9 cellular contexts compared by ENCODE assay signal in the genomic region with DNA sequence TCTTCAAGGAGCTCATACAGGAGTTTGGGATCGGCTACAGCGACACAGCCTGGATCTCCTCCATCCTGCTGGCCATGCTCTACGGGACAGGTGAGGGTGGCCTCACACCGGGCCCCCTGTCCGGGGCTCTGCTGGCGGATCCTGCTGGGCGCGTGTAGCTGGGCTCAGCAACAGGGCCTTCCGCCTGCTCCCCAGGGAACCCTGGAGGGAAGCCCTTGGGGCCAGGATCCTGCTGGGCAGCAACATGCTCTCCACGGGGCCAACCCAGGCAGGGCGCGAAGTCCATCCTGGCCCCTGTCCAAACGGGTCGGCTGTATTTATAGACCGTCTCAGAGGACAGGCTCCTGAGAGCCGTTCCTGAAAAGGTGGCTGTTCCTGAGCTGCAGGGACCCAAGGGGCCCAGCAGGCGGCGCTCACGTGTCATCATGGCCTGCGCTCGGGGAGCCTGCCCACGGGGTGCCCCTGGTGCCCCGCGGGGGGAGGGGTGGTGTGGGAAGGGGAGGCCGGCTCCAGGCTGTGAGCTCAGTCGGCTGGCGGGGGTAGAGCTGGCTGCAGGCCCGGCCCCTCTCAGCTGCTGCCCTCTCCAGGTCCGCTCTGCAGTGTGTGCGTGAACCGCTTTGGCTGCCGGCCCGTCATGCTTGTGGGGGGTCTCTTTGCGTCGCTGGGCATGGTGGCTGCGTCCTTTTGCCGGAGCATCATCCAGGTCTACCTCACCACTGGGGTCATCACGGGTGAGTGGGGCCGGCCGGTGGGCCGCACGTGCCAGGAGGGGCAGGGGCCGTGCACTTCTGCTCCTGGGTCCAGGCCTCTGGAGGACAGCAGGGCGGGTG. TPM values are rescaled to one million over a fixed set of nuclear protein-coding genes. Genes with fewer than 3 reads are reported as not detected.
DNase-seq lines count a peak whose midpoint lies in the region; FAIRE-seq and TF ChIP-seq lines count a peak whose summit lies in the region.
"Had no signal": no experiment of that assay in that cellular context is flagged by ENCODE, and none has a peak within 500 bp of the region (broad histone marks: within the 10 kb centered on the region; RNA-seq: fewer than 3 reads in every experiment).

No MANE protein-coding gene starts in this region.

- FAIRE-seq in frontal cortex (lab: Jason Lieb, UNC) (no peak), H54 (lab: Jason Lieb, UNC) (no peak)

- TF ChIP-seq CTCF in AG10803 (conservative IDR thresholded peaks at IDR 0.05; ENCODE audit: low read length) (peak; percentile 63), RWPE1 (conservative IDR thresholded peaks at IDR 0.05; ENCODE audit: low read depth) (peak; percentile 92), progenitor cell of endocrine pancreas (IDR thresholded peaks at IDR 0.05; ENCODE audit: unreplicated experiment) (peak; percentile 85)

- POLR2A ChIA-PET in HEK293T (lab: Yijun Ruan, JAX) = interaction anchor here (0.6 to 1.9 kb wide), 4 partner anchors 10 to 56 kb away, joined by 3 to 13 read pairs (median 4); no protein-coding TSS in a partner anchor
- POLR2A ChIA-PET in RWPE1 (lab: Yijun Ruan, JAX; ENCODE audit: low non-redundant PET) = interaction anchor here (0.6 to 1.1 kb wide), 2 partner anchors 14 to 650 kb away, joined by 4 to 5 read pairs; no protein-coding TSS in a partner anchor

- H3K4me1 Mint-ChIP-seq in progenitor cell of endocrine pancreas (ENCODE audit: low read depth) = peaks cover 9% of the 10 kb centered on the region

- DNase-seq in AG10803 (ENCODE audit: low read depth) (no peak), HEK293T (ENCODE audit: extremely low spot score) (peak; percentile 80), RWPE1 (ENCODE audit: low spot score) (no peak), frontal cortex (ENCODE audit: low spot score in 2 of 2) (peak; percentile 81 to 84), progenitor cell of endocrine pancreas (ENCODE audit: low spot score, unreplicated experiment) (peak; percentile 59), NCI-H1048 (lab: John Stamatoyannopoulos, UW) (no peak), H54 (ENCODE audit: insufficient read length, low spot score) (no peak)
- DNase-seq in activated naive CD4-positive, alpha-beta T cell treated with Interleukin-2 at 50 U/mL for 16 hours = peak; percentile 73

- H3K27me3 Mint-ChIP-seq in progenitor cell of endocrine pancreas = no peaks in the 10 kb centered on the region

- H3K4me3 ChIP-seq in AG10803 (ENCODE audit: low read length) = no peak overlapping the region
- H3K4me3 ChIP-seq: skin epidermis had no signal

- peaks cover 2% of the 10 kb centered on the region for H3K36me3 Mint-ChIP-seq in progenitor cell of endocrine pancreas (ENCODE audit: insufficient read depth)

- TF ChIP-seq POLR2A in H54 (IDR thresholded peaks at IDR 0.05; ENCODE audit: low read depth, low read length) = no peak

- no peak overlapping the region for H3K4me3 Mint-ChIP-seq in progenitor cell of endocrine pancreas (ENCODE audit: low read depth)

- H3K9me3 Mint-ChIP-seq in progenitor cell of endocrine pancreas (ENCODE audit: low read depth) = no peaks in the 10 kb centered on the region

- CTCF ChIA-PET in HEK293T (lab: Yijun Ruan, JAX) (interaction anchor here (0.6 to 2.1 kb wide), 13 partner anchors 8 to 173 kb away, joined by 3 to 8 read pairs (median 4); no protein-coding TSS in a partner anchor), RWPE1 (lab: Yijun Ruan, JAX) (interaction anchor here (0.6 to 1.6 kb wide), 4 partner anchors 30 to 245 kb away, joined by 3 to 4 read pairs (median 3); no protein-coding TSS in a partner anchor)

- no peak overlapping the region for H3K27ac Mint-ChIP-seq in progenitor cell of endocrine pancreas

- peak overlapping the region; percentile 99 for H3K27ac ChIP-seq in RWPE1

TF ChIP-seq in HEK293T, 16 proteins besides CTCF, POLR2A, EP300 and RAD21:
- TF ChIP-seq FOXK2 (IDR thresholded peaks at IDR 0.05) (no peak), FOXA1 (IDR thresholded peaks at IDR 0.05) (no peak), SP1 (IDR thresholded peaks at IDR 0.05) (no peak), BHLHE40 (IDR thresholded peaks at IDR 0.05; ENCODE audit: borderline replicate concordance) (no peak), HDGF (IDR thresholded peaks at IDR 0.05; ENCODE audit: borderline replicate concordance) (no peak), ZNF384 (IDR thresholded peaks at IDR 0.05) (no peak), ARNT (IDR thresholded peaks at IDR 0.05) (no peak), SUZ12 (IDR thresholded peaks at IDR 0.05) (no peak), L3MBTL2 (conservative IDR thresholded peaks at IDR 0.05) (no peak), LEF1 (IDR thresholded peaks at IDR 0.05; ENCODE audit: borderline replicate concordance) (no peak), NFRKB (IDR thresholded peaks at IDR 0.05) (no peak), ELF4 (IDR thresholded peaks at IDR 0.05) (no peak), TARDBP (IDR thresholded peaks at IDR 0.05) (no peak), FOXM1 (IDR thresholded peaks at IDR 0.05; ENCODE audit: borderline replicate concordance) (no peak), CTBP1 (IDR thresholded peaks at IDR 0.05; ENCODE audit: borderline replicate concordance) (no peak)
- TF ChIP-seq, protein P1, sequence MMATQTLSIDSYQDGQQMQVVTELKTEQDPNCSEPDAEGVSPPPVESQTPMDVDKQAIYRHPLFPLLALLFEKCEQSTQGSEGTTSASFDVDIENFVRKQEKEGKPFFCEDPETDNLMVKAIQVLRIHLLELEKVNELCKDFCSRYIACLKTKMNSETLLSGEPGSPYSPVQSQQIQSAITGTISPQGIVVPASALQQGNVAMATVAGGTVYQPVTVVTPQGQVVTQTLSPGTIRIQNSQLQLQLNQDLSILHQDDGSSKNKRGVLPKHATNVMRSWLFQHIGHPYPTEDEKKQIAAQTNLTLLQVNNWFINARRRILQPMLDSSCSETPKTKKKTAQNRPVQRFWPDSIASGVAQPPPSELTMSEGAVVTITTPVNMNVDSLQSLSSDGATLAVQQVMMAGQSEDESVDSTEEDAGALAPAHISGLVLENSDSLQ (IDR thresholded peaks at IDR 0.05) = no peak

RNA-seq across cellular contexts. Expression of gene SLC16A3, which starts 7.5 kb away (rescaled TPM):
- total RNA-seq in frontal cortex (2.0 TPM), progenitor cell of endocrine pancreas (5.4 and 5.9 TPM in 2 replicates)

RNA-seq across cellular contexts. Expression of gene CCDC57, which starts 23.7 kb away (rescaled TPM):
- total RNA-seq in frontal cortex (17.1 TPM), progenitor cell of endocrine pancreas (79.0 and 79.3 TPM in 2 replicates)

RNA-seq across cellular contexts. Expression of gene CSNK1D, which starts 37.1 kb away (rescaled TPM):
- total RNA-seq in frontal cortex (22.8 TPM), progenitor cell of endocrine pancreas (224 and 227 TPM in 2 replicates)

Comparison
In these comparisons a context has a peak if more than half of its experiments do, and no peak if none do; other contexts are left out.
1. DNase-seq: peak in HEK293T (single experiment), activated naive CD4-positive, alpha-beta T cell treated with Interleukin-2 at 50 U/mL for 16 hours (single experiment), frontal cortex (2 of 2) and progenitor cell of endocrine pancreas (single experiment); none in AG10803 (single experiment), RWPE1 (single experiment), NCI-H1048 (single experiment) and H54 (single experiment).
2. Peak in every context shown above with its lines, with median percentiles within 50 percentile points of each other: CTCF ChIP-seq.